In genomic region chr9:9790216-9790872, GRCh38 we compare ENCODE assay signal across 8 cellular contexts.
DNase-seq lines count a peak whose midpoint lies in the region; ATAC-seq, FAIRE-seq and TF ChIP-seq lines count a peak whose summit lies in the region.

No MANE protein-coding gene starts in this region.

- H3K4me3 ChIP-seq in GM12865 (ENCODE audit: low read depth, low read length) = no peak overlapping the region

- peak; percentile 96 for FAIRE-seq in islet of Langerhans (lab: Jason Lieb, UNC)

- H3K4me3 Mint-ChIP-seq in WTC11 = no peak overlapping the region
- no peak overlapping the region for H3K4me3 Mint-ChIP-seq in type B pancreatic cell

- H3K27ac ChIP-seq in 22Rv1 = no peak overlapping the region

- H3K27me3 Mint-ChIP-seq in WTC11 (ENCODE audit: low read depth) = no peaks in the 10 kb centered on the region
- no peaks in the 10 kb centered on the region for H3K27me3 Mint-ChIP-seq in type B pancreatic cell

- POLR2A ChIA-PET in WTC11 (lab: Charles Lee) = no interaction called here

- H3K4me1 Mint-ChIP-seq in WTC11 = no peaks in the 10 kb centered on the region
- H3K4me1 Mint-ChIP-seq in type B pancreatic cell (ENCODE audit: unreplicated experiment) = peaks cover 4% of the 10 kb centered on the region

- no peaks in the 10 kb centered on the region for H3K9me3 Mint-ChIP-seq in WTC11
- H3K9me3 Mint-ChIP-seq in type B pancreatic cell = peaks cover 8% of the 10 kb centered on the region

- peak; percentile 73 for ATAC-seq in HG02610 (IDR thresholded peaks at IDR 0.05; ENCODE audit: unreplicated experiment)
- ATAC-seq in WTC11 = peak; percentile 46
- ATAC-seq in omental fat pad (ENCODE audit: low FRiP score) = no peak

- CTCF ChIA-PET in WTC11 (lab: Charles Lee) = interaction anchor here (1.0 to 4.9 kb wide), 10 partner anchors 10 to 461 kb away, joined by 3 to 47 read pairs (median 5); no protein-coding TSS in a partner anchor

- DNase-seq in GM12865 (ENCODE audit: low read depth) = peak; percentile 58
- DNase-seq in NCI-H146 treated with DMSO at 0.1 percent for 48 hours (lab: John Stamatoyannopoulos, UW; ENCODE audit: unreplicated experiment) = peak; percentile 76
- peak; percentile 26 for DNase-seq in WTC11 (ENCODE audit: low spot score)
- no peak for DNase-seq in type B pancreatic cell (ENCODE audit: extremely low spot score, unreplicated experiment)
- DNase-seq in omental fat pad (ENCODE audit: low spot score) = no peak

- peak; percentile 95 for TF ChIP-seq CTCF in 22Rv1 (IDR thresholded peaks at IDR 0.05)
- peak; percentile 73 for TF ChIP-seq CTCF in GM12865 (IDR thresholded peaks at IDR 0.05; ENCODE audit: insufficient read depth, low read depth, low read length, missing control alignments)
- TF ChIP-seq CTCF in WTC11 (IDR thresholded peaks at IDR 0.05) = peak; percentile 63; the same call in 1 of the 2 replicates
- TF ChIP-seq CTCF in type B pancreatic cell (conservative IDR thresholded peaks at IDR 0.05) = peak; percentile 88
- peak in 1 of 3 donors; percentile 14 for TF ChIP-seq CTCF in omental fat pad (IDR thresholded peaks at IDR 0.05)

- H3K36me3 Mint-ChIP-seq in WTC11 (no peaks in the 10 kb centered on the region), type B pancreatic cell (peaks cover 4% of the 10 kb centered on the region)

- H3K27ac Mint-ChIP-seq in WTC11 (no peak overlapping the region), type B pancreatic cell (peak overlapping the region; percentile 5)

TF ChIP-seq in WTC11, 78 proteins besides CTCF, POLR2A, EP300 and RAD21:
- TF ChIP-seq, protein P1, sequence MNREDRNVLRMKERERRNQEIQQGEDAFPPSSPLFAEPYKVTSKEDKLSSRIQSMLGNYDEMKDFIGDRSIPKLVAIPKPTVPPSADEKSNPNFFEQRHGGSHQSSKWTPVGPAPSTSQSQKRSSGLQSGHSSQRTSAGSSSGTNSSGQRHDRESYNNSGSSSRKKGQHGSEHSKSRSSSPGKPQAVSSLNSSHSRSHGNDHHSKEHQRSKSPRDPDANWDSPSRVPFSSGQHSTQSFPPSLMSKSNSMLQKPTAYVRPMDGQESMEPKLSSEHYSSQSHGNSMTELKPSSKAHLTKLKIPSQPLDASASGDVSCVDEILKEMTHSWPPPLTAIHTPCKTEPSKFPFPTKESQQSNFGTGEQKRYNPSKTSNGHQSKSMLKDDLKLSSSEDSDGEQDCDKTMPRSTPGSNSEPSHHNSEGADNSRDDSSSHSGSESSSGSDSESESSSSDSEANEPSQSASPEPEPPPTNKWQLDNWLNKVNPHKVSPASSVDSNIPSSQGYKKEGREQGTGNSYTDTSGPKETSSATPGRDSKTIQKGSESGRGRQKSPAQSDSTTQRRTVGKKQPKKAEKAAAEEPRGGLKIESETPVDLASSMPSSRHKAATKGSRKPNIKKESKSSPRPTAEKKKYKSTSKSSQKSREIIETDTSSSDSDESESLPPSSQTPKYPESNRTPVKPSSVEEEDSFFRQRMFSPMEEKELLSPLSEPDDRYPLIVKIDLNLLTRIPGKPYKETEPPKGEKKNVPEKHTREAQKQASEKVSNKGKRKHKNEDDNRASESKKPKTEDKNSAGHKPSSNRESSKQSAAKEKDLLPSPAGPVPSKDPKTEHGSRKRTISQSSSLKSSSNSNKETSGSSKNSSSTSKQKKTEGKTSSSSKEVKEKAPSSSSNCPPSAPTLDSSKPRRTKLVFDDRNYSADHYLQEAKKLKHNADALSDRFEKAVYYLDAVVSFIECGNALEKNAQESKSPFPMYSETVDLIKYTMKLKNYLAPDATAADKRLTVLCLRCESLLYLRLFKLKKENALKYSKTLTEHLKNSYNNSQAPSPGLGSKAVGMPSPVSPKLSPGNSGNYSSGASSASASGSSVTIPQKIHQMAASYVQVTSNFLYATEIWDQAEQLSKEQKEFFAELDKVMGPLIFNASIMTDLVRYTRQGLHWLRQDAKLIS (CRISPR knock-in tag; IDR thresholded peaks at IDR 0.05; ENCODE audit: borderline replicate concordance) = no peak
- TF ChIP-seq NR3C1 (CRISPR knock-in tag; conservative IDR thresholded peaks at IDR 0.05; ENCODE audit: low read depth) = no peak
TF ChIP-seq in WTC11: peak in this region for 0.

Comparison
In these comparisons a context has a peak if more than half of its experiments do, and no peak if none do; other contexts are left out.
1. DNase-seq: peak in GM12865 (single experiment), NCI-H146 treated with DMSO at 0.1 percent for 48 hours (single experiment) and WTC11 (single experiment); none in type B pancreatic cell (single experiment) and omental fat pad (single experiment).